In genomic region chr9:137457406-137458193, GRCh38 we compare ENCODE assay signal across 9 cellular contexts. TPM values are rescaled to one million over a fixed set of nuclear protein-coding genes. Genes with fewer than 3 reads are reported as not detected.
A peak's percentile ranks its signal among the peaks of the same experiment; 100 is the strongest.
DNase-seq lines count a peak whose midpoint lies in the region; ATAC-seq, FAIRE-seq and TF ChIP-seq lines count a peak whose summit lies in the region.
"Had no signal": no experiment of that assay in that cellular context is flagged by ENCODE, and none has a peak within 500 bp of the region (broad histone marks: within the 10 kb centered on the region; RNA-seq: fewer than 3 reads in every experiment).

No MANE protein-coding gene starts in this region.

- H3K4me3 ChIP-seq in astrocyte of the cerebellum (ENCODE audit: low read depth, low read length) (peak overlapping the region; percentile 76), thyroid gland (replicated peaks in 1 of 3) (no peak overlapping the region)

- H3K9me3 ChIP-seq in thyroid gland, result no peaks in the 10 kb centered on the region

- H3K27ac ChIP-seq in layer of hippocampus (ENCODE audit: low read depth, low read length), result peak overlapping the region; percentile 75
- H3K27ac ChIP-seq in thyroid gland, result peak overlapping the region in 2 of 3 donors; percentile 23 to 63

- peak; percentile 31 for DNase-seq in activated T-cell treated with anti-CD3 and anti-CD28 coated beads, Interleukin-2, amount 50 U/mL, for 1 hour
- no peak for DNase-seq in activated T-cell treated with anti-CD3 and anti-CD28 coated beads for 4 hours
- no peak for DNase-seq in astrocyte of the cerebellum (ENCODE audit: low read depth)
- no peak for DNase-seq in thyroid gland
- DNase-seq in RCC 7860 (ENCODE audit: low spot score), result no peak

- H3K36me3 ChIP-seq in thyroid gland, result no peaks in the 10 kb centered on the region

- TF ChIP-seq CTCF in astrocyte of the cerebellum (IDR thresholded peaks at IDR 0.05; ENCODE audit: low read depth, low read length, missing control alignments), result no peak
- TF ChIP-seq CTCF in thyroid gland (IDR thresholded peaks at IDR 0.05), result no peak

- intact Hi-C loops in thyroid gland (cut with DNase I), result no loop called here

- no peak for ATAC-seq in HG03469 (IDR thresholded peaks at IDR 0.05; ENCODE audit: unreplicated experiment)
- no peak for ATAC-seq in activated CD4-positive, CD25-positive, alpha-beta regulatory T cell treated with anti-CD3 and anti-CD28 coated beads, Interleukin-2, amount 50 U/mL, for 24 hours

- no peak for FAIRE-seq in RCC 7860 (lab: Jason Lieb, UNC)

- peaks cover 21 to 43% of the 10 kb centered on the region in 2 donors for H3K4me1 ChIP-seq in thyroid gland

- no peak for TF ChIP-seq POLR2A in thyroid gland (IDR thresholded peaks at IDR 0.05)

- in situ Hi-C loops in astrocyte of the cerebellum (cut with HindIII; ENCODE audit: low sequenced_read_pairs), result no loop called here

- H3K27me3 ChIP-seq in layer of hippocampus (ENCODE audit: control insufficient read depth, insufficient read depth, low read length) (no peaks in the 10 kb centered on the region), thyroid gland (no peaks in the 10 kb centered on the region)

- 95 to 100% methylated on average over 5 to 11 of the region's 44 CpGs for WGBS in thyroid gland, 2 donors

RNA-seq across cellular contexts. Expression of gene NSMF, which starts 1.5 kb away (rescaled TPM):
- total RNA-seq in thyroid gland, result 10 to 100 TPM; 50.1 to 58.5 (median 54.2) TPM

RNA-seq across cellular contexts. Expression of gene ENTPD8, which starts 16.4 kb away (rescaled TPM):
- under 1 TPM in 2 of 4 donors, not detected in 2; 0.29 to 0.78 TPM for total RNA-seq in thyroid gland
- total RNA-seq: CD4-positive, alpha-beta memory T cell had no signal

RNA-seq across cellular contexts. Expression of gene NOXA1, which starts 34.4 kb away (rescaled TPM):
- total RNA-seq in thyroid gland, result 10 to 100 TPM in 2 of 4 donors, 1 to 10 TPM in 2; 5.4 to 16.6 (median 10.0) TPM

RNA-seq across cellular contexts. Expression of gene EXD3, which starts 34.6 kb away (rescaled TPM):
- 10 to 100 TPM; 13.0 to 32.0 (median 26.6) TPM for total RNA-seq in thyroid gland
